Comparison of ENCODE assay signal across 14 cellular contexts in the genomic region with DNA sequence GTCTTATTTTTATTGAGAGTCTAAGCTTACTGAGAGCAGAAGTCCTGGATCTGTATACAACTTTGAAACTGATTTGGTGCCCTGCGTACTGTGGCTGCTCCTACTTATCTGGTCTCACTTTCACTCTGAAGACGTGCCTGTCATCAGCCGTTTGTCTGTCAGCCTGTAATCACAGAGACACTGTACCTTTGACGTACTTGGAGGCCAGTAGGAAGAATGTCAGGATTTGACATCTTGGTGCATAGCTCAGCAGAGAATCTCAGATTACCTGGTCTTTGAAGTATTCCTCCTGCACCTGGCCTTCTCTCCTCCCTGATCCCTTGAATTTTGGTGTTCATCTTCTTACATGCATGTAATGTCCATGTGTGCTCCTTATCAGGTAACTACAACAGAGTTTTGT. TPM values are rescaled to one million over a fixed set of nuclear protein-coding genes. Genes with fewer than 3 reads are reported as not detected.
DNase-seq lines count a peak whose midpoint lies in the region; ATAC-seq lines count a peak whose summit lies in the region.
"Had no signal": no experiment of that assay in that cellular context is flagged by ENCODE, and none has a peak within 500 bp of the region (broad histone marks: within the 10 kb centered on the region; RNA-seq: fewer than 3 reads in every experiment).

No MANE protein-coding gene starts in this region.

- no peak overlapping the region for H3K9ac ChIP-seq in trophoblast cell (ENCODE audit: low read length)
- H3K9ac ChIP-seq: KMS-11 had no signal

- H3K79me1 ChIP-seq in trophoblast cell (ENCODE audit: low read length), result no peaks in the 10 kb centered on the region

- no peak overlapping the region for H3K18ac ChIP-seq in trophoblast cell (ENCODE audit: low read length)

- H4K8ac ChIP-seq in trophoblast cell (ENCODE audit: low read depth, low read length), result no peak overlapping the region

- peak; percentile 55 to 76 for DNase-seq in trophoblast cell
- DNase-seq in NCI-H524 (lab: John Stamatoyannopoulos, UW), result no peak
- no peak for DNase-seq in LoVo (ENCODE audit: low spot score)
- DNase-seq in HuH-7.5 (ENCODE audit: low spot score), result no peak
- DNase-seq: activated CD4-positive, alpha-beta T cell treated with anti-CD3 and anti-CD28 coated beads for 36 hours; CD8-positive, alpha-beta memory T cell; left cardiac atrium; NCI-H2107; OCI-M1; testis had no signal

- H3K27me3 ChIP-seq in trophoblast cell (ENCODE audit: insufficient read depth, low read length), result no peaks in the 10 kb centered on the region
- H3K27me3 ChIP-seq: testis had no signal

- H2AFZ ChIP-seq in trophoblast cell (ENCODE audit: insufficient read depth, low read length, poor library complexity), result no peak overlapping the region

- no peak overlapping the region for H3K14ac ChIP-seq in trophoblast cell (ENCODE audit: low read length)

- H2AK5ac ChIP-seq in trophoblast cell (ENCODE audit: low read length), result no peak overlapping the region

- H3K4me3 ChIP-seq in trophoblast cell (ENCODE audit: low read depth, low read length), result no peak overlapping the region
- H3K4me3 ChIP-seq: testis had no signal

- no peak overlapping the region for H3K27ac ChIP-seq in trophoblast cell (ENCODE audit: low read depth, low read length)
- H3K27ac ChIP-seq: KMS-11, testis had no signal

- no peak overlapping the region for H3K23ac ChIP-seq in trophoblast cell (ENCODE audit: low read length)

- ATAC-seq in GM19023 (IDR thresholded peaks at IDR 0.05; ENCODE audit: unreplicated experiment) (peak; percentile 32), GM21786 (IDR thresholded peaks at IDR 0.05; ENCODE audit: unreplicated experiment) (peak; percentile 24), HG03439 (IDR thresholded peaks at IDR 0.05; ENCODE audit: unreplicated experiment) (peak; percentile 42)
- ATAC-seq: activated CD4-positive, alpha-beta T cell treated with anti-CD3 and anti-CD28 coated beads for 36 hours had no signal

- H3K4me1 ChIP-seq in trophoblast cell (ENCODE audit: control insufficient read depth in 1 of 2, insufficient read depth in 2 of 2, low read length in 2 of 2), result peaks cover 3 to 4% of the 10 kb centered on the region in 2 experiments

- H3K4me2 ChIP-seq in trophoblast cell (ENCODE audit: low read length), result no peak overlapping the region
- H3K4me2 ChIP-seq: KMS-11 had no signal

- H4K91ac ChIP-seq in trophoblast cell (ENCODE audit: low read depth, low read length), result no peak overlapping the region

- no peak overlapping the region for H2BK12ac ChIP-seq in trophoblast cell (ENCODE audit: low read length)

- H3K36me3 ChIP-seq in trophoblast cell (ENCODE audit: control insufficient read depth in 1 of 2, insufficient read depth in 2 of 2, low read length in 2 of 2), result peaks cover 2% of the 10 kb centered on the region in 2 experiments

- no peak overlapping the region for H4K12ac ChIP-seq in trophoblast cell (ENCODE audit: low read depth, low read length)

- H3K9me3 ChIP-seq in trophoblast cell (ENCODE audit: insufficient read depth, low read depth, low read length), result no peaks in the 10 kb centered on the region
- H3K9me3 ChIP-seq: testis had no signal

- peaks cover 1% of the 10 kb centered on the region for H3K79me2 ChIP-seq in trophoblast cell (ENCODE audit: control insufficient read depth, insufficient read depth, low read length, poor library complexity)

- no peak overlapping the region for H2BK5ac ChIP-seq in trophoblast cell (ENCODE audit: low read depth, low read length, poor library complexity)

- no CpG with 5 or more reads among the region's 4 CpGs for WGBS in trophoblast cell (ENCODE audit: extremely low coverage, insufficient coverage, insufficient read length)

- H2BK120ac ChIP-seq in trophoblast cell (ENCODE audit: insufficient read depth, low read length, poor library complexity), result no peak overlapping the region

- H3K4ac ChIP-seq in trophoblast cell (ENCODE audit: low read depth, low read length), result no peak overlapping the region

RNA-seq across cellular contexts. Expression of a gene that starts 37.7 kb away (rescaled TPM):
- polyA plus RNA-seq in trophoblast cell (2013), result 20.0 and 20.3 TPM in 2 replicates

RNA-seq across cellular contexts. Expression of a gene that starts 52.7 kb away (rescaled TPM):
- 1.8 TPM in 2 replicates for polyA plus RNA-seq in trophoblast cell (2013)

Comparison
In these comparisons a context has a peak if more than half of its experiments do, and no peak if none do; other contexts are left out.
1. DNase-seq: peak in trophoblast cell (2 of 2); none in NCI-H524 (0 of 2), LoVo (single experiment) and HuH-7.5 (single experiment).
2. Peak in every context shown above with its lines, with median percentiles within 50 percentile points of each other: ATAC-seq.